ENCODE assay signal across 8 cellular contexts in genomic region chr19:36054119-36054732, GRCh38. TPM values are rescaled to one million over a fixed set of nuclear protein-coding genes. Genes with fewer than 3 reads are reported as not detected.
DNase-seq lines count a peak whose midpoint lies in the region; ATAC-seq and TF ChIP-seq lines count a peak whose summit lies in the region.

Gene THAP8 (minus strand): TSS chr19:36054285. CDS start chr19:36054217, 68 bp downstream.

- H3K27ac Mint-ChIP-seq in chondrocyte (ENCODE audit: unreplicated experiment), result peak within 1 kb of the TSS; percentile 99

- no peaks in the 10 kb centered on the region for H3K9me3 Mint-ChIP-seq in chondrocyte (ENCODE audit: low read depth)

- H3K27me3 ChIP-seq in kidney epithelial cell (ENCODE audit: control insufficient read depth, insufficient read depth, low read length), result no peaks in the 10 kb centered on the region

- ATAC-seq in GM19043 (IDR thresholded peaks at IDR 0.05; ENCODE audit: low read depth, unreplicated experiment) (peak; percentile 75), HG03378 (IDR thresholded peaks at IDR 0.05; ENCODE audit: unreplicated experiment) (peak; percentile 74)

- H3K4me1 Mint-ChIP-seq in chondrocyte (ENCODE audit: low read depth), result peaks cover 32% of the 10 kb centered on the region

- peak within 1 kb of the TSS; percentile 96 for H3K4me3 Mint-ChIP-seq in chondrocyte (ENCODE audit: unreplicated experiment)

- DNase-seq in Ammon's horn (ENCODE audit: low spot score), result peak; percentile 99
- DNase-seq in NCI-H446 treated with DMSO at 0.1 percent for 48 hours (lab: John Stamatoyannopoulos, UW), result peak; percentile 98
- peak; percentile 100 for DNase-seq in activated CD4-positive, alpha-beta T cell treated with anti-CD3 and anti-CD28 coated beads for 1 hour
- peak; percentile 100 for DNase-seq in chondrocyte (ENCODE audit: low spot score)
- peak; percentile 95 for DNase-seq in kidney epithelial cell (ENCODE audit: low read depth)
- DNase-seq in stimulated activated CD4-positive, alpha-beta T cell treated with anti-CD3 and anti-CD28 coated beads, Interleukin-15, amount 100 ng/mL, for 48 hours (ENCODE audit: low read depth in 2 of 2), result peak; percentile 99

- TF ChIP-seq CTCF in chondrocyte (IDR thresholded peaks at IDR 0.05), result peak; percentile 80
- TF ChIP-seq CTCF in kidney epithelial cell (IDR thresholded peaks at IDR 0.05; ENCODE audit: insufficient read depth, low read length, poor library complexity, severe bottlenecking), result peak; percentile 55

- H3K27me3 Mint-ChIP-seq in chondrocyte (ENCODE audit: low read depth), result no peaks in the 10 kb centered on the region

- H3K36me3 Mint-ChIP-seq in chondrocyte (ENCODE audit: low read depth), result no peaks in the 10 kb centered on the region

- H3K36me3 ChIP-seq in kidney epithelial cell (ENCODE audit: control insufficient read depth, insufficient read depth, low read length), result no peaks in the 10 kb centered on the region

- H3K4me3 ChIP-seq in kidney epithelial cell (ENCODE audit: low read depth, low read length), result peak within 1 kb of the TSS; percentile 83

RNA-seq across cellular contexts. Expression of gene THAP8, which starts in this region (rescaled TPM):
- total RNA-seq in chondrocyte (6.6 to 10.2 TPM (median 8.9 TPM) in 3 replicates), kidney epithelial cell (12.0 and 16.3 TPM in 2 replicates)

Comparison
In these comparisons a context has a peak if more than half of its experiments do, and no peak if none do; other contexts are left out.
1. Peak in every context shown above with its lines: DNase-seq, ATAC-seq and H3K4me3 ChIP-seq.